10 cellular contexts compared by ENCODE assay signal in the genomic region with DNA sequence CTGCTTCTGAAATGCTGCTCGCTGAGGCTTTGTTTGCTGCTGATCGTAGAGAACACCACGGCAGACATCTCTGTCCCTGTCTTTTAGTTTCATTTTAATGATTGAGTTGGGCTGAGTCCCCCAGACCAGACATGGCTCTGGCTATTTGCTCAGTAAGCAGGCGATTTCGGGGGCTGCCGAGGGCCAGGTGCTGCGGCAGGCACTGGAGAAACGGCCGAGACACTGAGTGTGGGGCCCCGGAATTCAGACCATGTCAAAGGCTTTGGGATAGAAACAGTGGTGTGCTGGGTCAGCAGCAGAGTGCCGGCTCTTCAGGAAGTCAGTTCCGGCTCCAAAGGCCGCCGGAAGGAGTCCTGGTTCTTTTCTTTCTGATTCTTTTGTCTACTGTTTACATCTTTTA. TPM values are rescaled to one million over a fixed set of nuclear protein-coding genes. Genes with fewer than 3 reads are reported as not detected.
DNase-seq lines count a peak whose midpoint lies in the region; ATAC-seq, FAIRE-seq and TF ChIP-seq lines count a peak whose summit lies in the region.
"Had no signal": no experiment of that assay in that cellular context is flagged by ENCODE, and none has a peak within 500 bp of the region (broad histone marks: within the 10 kb centered on the region; RNA-seq: fewer than 3 reads in every experiment).

No MANE protein-coding gene starts in this region.

- peak overlapping the region; percentile 81 for H4K91ac ChIP-seq in mesenchymal stem cell (ENCODE audit: low read length)

- H3K23ac ChIP-seq in mesenchymal stem cell (ENCODE audit: low read length in 2 of 2): no peak overlapping the region

- peak overlapping the region; percentile 51 for H2AFZ ChIP-seq in mesenchymal stem cell (ENCODE audit: low read depth, low read length)

- H3K79me1 ChIP-seq in mesenchymal stem cell (replicated peaks; ENCODE audit: low read length, poor library complexity, severe bottlenecking): no peaks in the 10 kb centered on the region

- H3K36me3 Mint-ChIP-seq in stimulated activated naive CD8-positive, alpha-beta T cell treated with anti-CD3 and anti-CD28 coated beads, Interleukin-15, Interleukin-2, amounts not matched to agents 100 ng/mL and 50 ng/mL, for 24 hours (ENCODE audit: low read depth): peaks cover 5% of the 10 kb centered on the region

- H4K8ac ChIP-seq in mesenchymal stem cell (ENCODE audit: low read length): peak overlapping the region; percentile 97

- H3K14ac ChIP-seq in mesenchymal stem cell (ENCODE audit: low read length in 2 of 2): peak overlapping the region in 1 of 2 experiments; percentile 38

- H3K9me3 Mint-ChIP-seq in stimulated activated naive CD8-positive, alpha-beta T cell treated with anti-CD3 and anti-CD28 coated beads, Interleukin-15, Interleukin-2, amounts not matched to agents 100 ng/mL and 50 ng/mL, for 24 hours: no peaks in the 10 kb centered on the region

- H3K4me1 Mint-ChIP-seq in stimulated activated naive CD8-positive, alpha-beta T cell treated with anti-CD3 and anti-CD28 coated beads, Interleukin-15, Interleukin-2, amounts not matched to agents 100 ng/mL and 50 ng/mL, for 24 hours (ENCODE audit: low read depth): peaks cover 50% of the 10 kb centered on the region

- H3K4me3 Mint-ChIP-seq in stimulated activated naive CD8-positive, alpha-beta T cell treated with anti-CD3 and anti-CD28 coated beads, Interleukin-15, Interleukin-2, amounts not matched to agents 100 ng/mL and 50 ng/mL, for 24 hours: peak overlapping the region; percentile 85

- H3K27me3 ChIP-seq in mesenchymal stem cell (ENCODE audit: control insufficient read depth in 1 of 2, insufficient read depth in 1 of 2, low read length in 2 of 2) (no peaks in the 10 kb centered on the region), pancreas (no peaks in the 10 kb centered on the region)

- no peak for TF ChIP-seq CTCF in pancreas (IDR thresholded peaks at IDR 0.05)

- H2BK15ac ChIP-seq in mesenchymal stem cell (ENCODE audit: low read depth, poor library complexity, severe bottlenecking): no peak overlapping the region

- no peak overlapping the region for H2AK5ac ChIP-seq in mesenchymal stem cell (ENCODE audit: low read length, severe bottlenecking)

- peak overlapping the region in 1 of 2 experiments; percentile 40 for H2BK12ac ChIP-seq in mesenchymal stem cell (ENCODE audit: low read length in 2 of 2)

- FAIRE-seq in pancreas (lab: Jason Lieb, UNC): no peak
- FAIRE-seq: G401.6 had no signal

- H3K36me3 ChIP-seq in mesenchymal stem cell (ENCODE audit: control insufficient read depth in 1 of 2, insufficient read depth in 2 of 2, low read depth in 1 of 2, low read length in 2 of 2) (peaks cover 15 to 49% of the 10 kb centered on the region in 2 experiments), pancreas (no peaks in the 10 kb centered on the region)

- DNase-seq in stimulated activated naive CD8-positive, alpha-beta T cell treated with anti-CD3 and anti-CD28 coated beads, Interleukin-15, Interleukin-2, amounts not matched to agents 100 U/mL and 50 U/mL, for 24 hours: no peak
- DNase-seq in astrocyte of the hippocampus (ENCODE audit: low read depth, low spot score) (peak; percentile 37), mesenchymal stem cell (peak; percentile 57), NCI-H345 (lab: John Stamatoyannopoulos, UW) (no peak), pancreas (no peak), SK-N-DZ (ENCODE audit: low spot score) (no peak)
- DNase-seq: activated CD8-positive, alpha-beta memory T cell treated with anti-CD3 and anti-CD28 coated beads, Interleukin-2, amount 50 U/mL, for 48 hours had no signal

- intact Hi-C loops in pancreas (cut with DNase I): no loop called here

- H3K27me3 Mint-ChIP-seq in stimulated activated naive CD8-positive, alpha-beta T cell treated with anti-CD3 and anti-CD28 coated beads, Interleukin-15, Interleukin-2, amounts not matched to agents 100 ng/mL and 50 ng/mL, for 24 hours: no peaks in the 10 kb centered on the region

- peak overlapping the region in 1 of 2 experiments; percentile 93 for H3K4ac ChIP-seq in mesenchymal stem cell (ENCODE audit: low read depth in 1 of 2, low read length in 2 of 2)

- H3K27ac ChIP-seq in mesenchymal stem cell (ENCODE audit: low read length, poor library complexity, severe bottlenecking): no peak overlapping the region
- H3K27ac ChIP-seq in pancreas: peak overlapping the region in 1 of 4 donors; percentile 41

- H3K4me2 ChIP-seq in mesenchymal stem cell (ENCODE audit: low read length, poor library complexity, severe bottlenecking): no peak overlapping the region

- no peaks in the 10 kb centered on the region for H3K4me1 ChIP-seq in mesenchymal stem cell (ENCODE audit: control insufficient read depth, insufficient read depth, low read depth, low read length)
- H3K4me1 ChIP-seq in pancreas: peaks cover 0 to 7% (median 0%) of the 10 kb centered on the region in 3 donors

- H3K9ac ChIP-seq in mesenchymal stem cell (ENCODE audit: low read length): peak overlapping the region; percentile 77

- H2BK5ac ChIP-seq in mesenchymal stem cell (ENCODE audit: low read depth, low read length, poor library complexity, severe bottlenecking): no peak overlapping the region

- peak overlapping the region; percentile 77 for H3K27ac Mint-ChIP-seq in stimulated activated naive CD8-positive, alpha-beta T cell treated with anti-CD3 and anti-CD28 coated beads, Interleukin-15, Interleukin-2, amounts not matched to agents 100 ng/mL and 50 ng/mL, for 24 hours

- no peaks in the 10 kb centered on the region for H3K9me3 ChIP-seq in mesenchymal stem cell (ENCODE audit: control insufficient read depth, low read length)
- no peaks in the 10 kb centered on the region for H3K9me3 ChIP-seq in pancreas

- peak overlapping the region; percentile 4 to 59 for H3K18ac ChIP-seq in mesenchymal stem cell (ENCODE audit: low read depth in 1 of 2, low read length in 2 of 2)

- no peak for ATAC-seq in stimulated activated naive CD8-positive, alpha-beta T cell treated with anti-CD3 and anti-CD28 coated beads, Interleukin-15, Interleukin-2, amounts not matched to agents 100 U/mL and 50 U/mL, for 24 hours
- ATAC-seq in pancreas (no peak), GM19324 (IDR thresholded peaks at IDR 0.05; ENCODE audit: low FRiP score, unreplicated experiment) (no peak)

- 30% methylated on average over 14 of the region's 14 CpGs for WGBS in mesenchymal stem cell
- WGBS in pancreas, 2 donors: 73 to 78% methylated on average over 14 of the region's 14 CpGs

- no peak overlapping the region for H2BK120ac ChIP-seq in mesenchymal stem cell (ENCODE audit: low read depth, low read length)

- H3K4me3 ChIP-seq in mesenchymal stem cell (ENCODE audit: insufficient read depth in 1 of 2, low read depth in 1 of 2, low read length in 2 of 2) (peak overlapping the region in 1 of 2 experiments; percentile 67), pancreas (peak overlapping the region in 1 of 4 donors; percentile 24)

RNA-seq across cellular contexts. Expression of a gene that starts 5.0 kb away (rescaled TPM):
- 12.1 TPM for polyA plus RNA-seq in mesenchymal stem cell (2013, experiment 1 of 2)
- 13.3 TPM for polyA plus RNA-seq in mesenchymal stem cell (2013, experiment 2 of 2)
- 1 to 10 TPM; 2.5 to 6.5 (median 4.1) TPM for total RNA-seq in pancreas
- polyA plus RNA-seq in pancreas: 10 to 100 TPM in 1 of 2 donors, 1 to 10 TPM in 1; 5.8 to 11.1 TPM
- 6.8 and 7.5 TPM in 2 replicates for polyA plus RNA-seq in SK-N-DZ (2014; cell fraction: cytosol; rRNA removed)
- 13.1 and 14.4 TPM in 2 replicates for polyA plus RNA-seq in SK-N-DZ (2014; cell fraction: nucleus; rRNA removed)

RNA-seq across cellular contexts. Expression of a gene that starts 29.3 kb away (rescaled TPM):
- 6.6 TPM for polyA plus RNA-seq in mesenchymal stem cell (2013, experiment 1 of 2)
- 7.0 TPM for polyA plus RNA-seq in mesenchymal stem cell (2013, experiment 2 of 2)
- total RNA-seq in pancreas: 1 to 10 TPM; 3.3 to 6.3 (median 4.2) TPM
- polyA plus RNA-seq in pancreas: 10 to 100 TPM in 1 of 2 donors, 1 to 10 TPM in 1; 9.9 to 13.2 TPM
- polyA plus RNA-seq in SK-N-DZ (2014; cell fraction: cytosol; rRNA removed): 35.4 and 38.4 TPM in 2 replicates
- 35.2 and 44.1 TPM in 2 replicates for polyA plus RNA-seq in SK-N-DZ (2014; cell fraction: nucleus; rRNA removed)

RNA-seq across cellular contexts. Expression of a gene that starts 60.0 kb away (rescaled TPM):
- 9.8 TPM for polyA plus RNA-seq in mesenchymal stem cell (2013, experiment 1 of 2)
- 9.5 TPM for polyA plus RNA-seq in mesenchymal stem cell (2013, experiment 2 of 2)
- total RNA-seq in pancreas: 10 to 100 TPM; 17.8 to 44.1 (median 25.9) TPM
- 10 to 100 TPM; 23.5 to 25.2 TPM for polyA plus RNA-seq in pancreas
- polyA plus RNA-seq in SK-N-DZ (2014; cell fraction: cytosol; rRNA removed): 12.2 and 18.0 TPM in 2 replicates
- polyA plus RNA-seq in SK-N-DZ (2014; cell fraction: nucleus; rRNA removed): 20.1 and 20.9 TPM in 2 replicates

Comparison
In these comparisons a context has a peak if more than half of its experiments do, and no peak if none do; other contexts are left out.
1. DNase-seq: peak in astrocyte of the hippocampus (single experiment) and mesenchymal stem cell (single experiment); none in stimulated activated naive CD8-positive, alpha-beta T cell treated with anti-CD3 and anti-CD28 coated beads, Interleukin-15, Interleukin-2, amounts not matched to agents 100 U/mL and 50 U/mL, for 24 hours (single experiment), NCI-H345 (single experiment), pancreas (0 of 6) and SK-N-DZ (single experiment).